Comparison of ENCODE assay signal across 8 cellular contexts in the genomic region with DNA sequence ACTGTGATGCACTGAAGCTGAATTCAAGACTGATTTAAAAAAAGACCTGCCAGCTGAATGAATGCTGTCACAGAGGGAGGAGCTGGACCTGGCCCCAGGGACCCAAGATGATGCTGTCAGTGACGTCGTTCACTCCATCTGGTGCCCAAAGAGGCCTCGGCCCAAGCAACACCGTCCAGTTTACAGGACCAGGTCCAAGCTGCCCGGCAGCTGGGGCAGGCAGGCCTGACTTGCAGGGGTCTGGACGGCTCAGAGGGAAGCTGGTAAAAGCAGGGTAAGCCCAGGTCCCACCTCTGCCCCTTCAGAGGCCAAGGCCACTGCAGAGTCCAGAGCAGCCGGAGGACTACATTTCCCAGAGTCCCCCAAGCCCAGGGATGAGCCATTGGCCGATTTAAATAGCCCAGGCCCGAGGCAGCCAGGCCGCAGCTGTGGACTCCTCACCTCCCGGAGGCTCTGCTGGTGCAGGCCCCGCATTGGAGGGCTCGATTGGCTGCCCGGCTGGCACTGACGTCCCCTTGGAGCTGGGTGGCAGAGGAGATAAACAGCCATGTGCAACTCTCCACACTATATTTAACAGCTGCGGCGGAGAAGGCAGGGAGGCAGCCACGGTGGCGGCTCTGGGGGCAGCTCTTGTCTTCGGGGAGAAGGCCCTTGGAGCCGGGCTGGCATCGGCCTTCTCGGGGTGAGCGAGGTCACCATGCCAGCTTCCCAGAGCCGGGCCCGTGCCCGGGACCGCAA. TPM values are rescaled to one million over a fixed set of nuclear protein-coding genes. Genes with fewer than 3 reads are reported as not detected.
DNase-seq lines count a peak whose midpoint lies in the region; ATAC-seq lines count a peak whose summit lies in the region.

A gene (plus strand): TSS at position 423 of the 738 bp plus-strand sequence. CDS start 275 bp downstream, at position 698.

- no peaks in the 10 kb centered on the region for H3K36me3 Mint-ChIP-seq in activated CD8-positive, alpha-beta memory T cell treated with anti-CD3 and anti-CD28 coated beads, Interleukin-2, amount 10 ng/mL, durations not matched to agents 7 days and 5 days

- H3K9me3 Mint-ChIP-seq in activated CD8-positive, alpha-beta memory T cell treated with anti-CD3 and anti-CD28 coated beads, Interleukin-2, amount 10 ng/mL, durations not matched to agents 7 days and 5 days (ENCODE audit: low read depth): no peaks in the 10 kb centered on the region

- CTCF ChIA-PET in activated CD8-positive, alpha-beta memory T cell treated with anti-CD3 and anti-CD28 coated beads, Interleukin-2, amount 10 ng/mL, durations not matched to agents 7 days and 5 days (lab: Charles Lee): interaction anchor here (0.9 kb wide), 1 partner anchor 47 kb away, joined by 3 read pairs; no protein-coding TSS in a partner anchor

- peak within 1 kb of the TSS; percentile 95 to 99 (median 97) for H3K9ac ChIP-seq in skeletal muscle tissue (ENCODE audit: low read depth in 1 of 3, low read length in 3 of 3)

- DNase-seq in AG08396 (ENCODE audit: low spot score): peak; percentile 91
- peak; percentile 34 for DNase-seq in HT1080 (ENCODE audit: low read depth)
- peak; percentile 59 for DNase-seq in astrocyte of the hippocampus (ENCODE audit: low read depth, low spot score)
- DNase-seq in iPS-NIHi7 (ENCODE audit: extremely low spot score): peak; percentile 86
- DNase-seq in KG1 (lab: John Stamatoyannopoulos, UW): no peak
- no peak for DNase-seq in activated CD8-positive, alpha-beta memory T cell treated with anti-CD3 and anti-CD28 coated beads, Interleukin-2, amount 10 ng/mL, durations not matched to agents 7 days and 5 days
- DNase-seq in activated CD4-positive, CD25-positive, alpha-beta regulatory T cell (lab: John Stamatoyannopoulos, UW): no peak

- H3K27me3 Mint-ChIP-seq in activated CD8-positive, alpha-beta memory T cell treated with anti-CD3 and anti-CD28 coated beads, Interleukin-2, amount 10 ng/mL, durations not matched to agents 7 days and 5 days: no peaks in the 10 kb centered on the region

- H3K4me3 ChIP-seq in skeletal muscle tissue (ENCODE audit: low read length in 3 of 3): peak within 1 kb of the TSS; percentile 79 to 94 (median 92)

- H3K36me3 ChIP-seq in skeletal muscle tissue (ENCODE audit: control insufficient read depth in 3 of 3, insufficient read depth in 3 of 3, low read length in 3 of 3): peaks cover 20 to 26% (median 24%) of the 10 kb centered on the region in 3 donors

- H3K9me3 ChIP-seq in skeletal muscle tissue (ENCODE audit: control insufficient read depth in 3 of 3, low read length in 3 of 3): no peaks in the 10 kb centered on the region

- peaks cover 57 to 70% (median 69%) of the 10 kb centered on the region in 3 donors for H3K4me1 ChIP-seq in skeletal muscle tissue (ENCODE audit: control insufficient read depth in 3 of 3, insufficient read depth in 3 of 3, low read length in 3 of 3)

- H3K4me1 Mint-ChIP-seq in activated CD8-positive, alpha-beta memory T cell treated with anti-CD3 and anti-CD28 coated beads, Interleukin-2, amount 10 ng/mL, durations not matched to agents 7 days and 5 days: no peaks in the 10 kb centered on the region

- no peak within 1 kb of the TSS for H3K27ac Mint-ChIP-seq in activated CD8-positive, alpha-beta memory T cell treated with anti-CD3 and anti-CD28 coated beads, Interleukin-2, amount 10 ng/mL, durations not matched to agents 7 days and 5 days

- no peak for ATAC-seq in activated CD8-positive, alpha-beta memory T cell treated with anti-CD3 and anti-CD28 coated beads, Interleukin-2, amount 10 ng/mL, durations not matched to agents 7 days and 5 days

- no peak within 1 kb of the TSS for H3K4me3 Mint-ChIP-seq in activated CD8-positive, alpha-beta memory T cell treated with anti-CD3 and anti-CD28 coated beads, Interleukin-2, amount 10 ng/mL, durations not matched to agents 7 days and 5 days

- H3K27me3 ChIP-seq in skeletal muscle tissue (ENCODE audit: control insufficient read depth in 3 of 3, insufficient read depth in 3 of 3, low read length in 3 of 3): no peaks in the 10 kb centered on the region

- H3K27ac ChIP-seq in skeletal muscle tissue (ENCODE audit: low read depth, low read length): peak within 1 kb of the TSS; percentile 97

RNA-seq across cellular contexts. Expression of the gene that starts here (rescaled TPM):
- total RNA-seq in HT1080 (2014; rRNA removed; shearing (Covaris generic)): 0.56 and 1.6 TPM in 2 replicates
- 3.2 and 3.3 TPM in 2 replicates for polyA plus RNA-seq in HT1080 (2015; cell fraction: cytosol; rRNA removed)
- 1.7 and 2.8 TPM in 2 replicates for polyA plus RNA-seq in HT1080 (2015; cell fraction: nucleus; rRNA removed)
- 34.4 TPM for total RNA-seq in skeletal muscle tissue
- not detected for total RNA-seq in activated CD8-positive, alpha-beta memory T cell treated with anti-CD3 and anti-CD28 coated beads, Interleukin-2, amount 10 ng/mL, durations not matched to agents 7 days and 5 days

Comparison
In these comparisons a context has a peak if more than half of its experiments do, and no peak if none do; other contexts are left out.
1. RNA of the gene that starts here (total RNA-seq): 34.4 TPM in skeletal muscle tissue (single experiment); 0.56 to 1.6 TPM in HT1080 and not detected in activated CD8-positive, alpha-beta memory T cell treated with anti-CD3 and anti-CD28 coated beads, Interleukin-2, amount 10 ng/mL, durations not matched to agents 7 days and 5 days; every median in the first group is over 10 times any median in the second.
2. DNase-seq: peak in AG08396 (single experiment), HT1080 (single experiment), astrocyte of the hippocampus (single experiment) and iPS-NIHi7 (single experiment); none in KG1 (single experiment), activated CD8-positive, alpha-beta memory T cell treated with anti-CD3 and anti-CD28 coated beads, Interleukin-2, amount 10 ng/mL, durations not matched to agents 7 days and 5 days (single experiment) and activated CD4-positive, CD25-positive, alpha-beta regulatory T cell (0 of 4).